ENCODE assay signal across 14 cellular contexts in the genomic region with DNA sequence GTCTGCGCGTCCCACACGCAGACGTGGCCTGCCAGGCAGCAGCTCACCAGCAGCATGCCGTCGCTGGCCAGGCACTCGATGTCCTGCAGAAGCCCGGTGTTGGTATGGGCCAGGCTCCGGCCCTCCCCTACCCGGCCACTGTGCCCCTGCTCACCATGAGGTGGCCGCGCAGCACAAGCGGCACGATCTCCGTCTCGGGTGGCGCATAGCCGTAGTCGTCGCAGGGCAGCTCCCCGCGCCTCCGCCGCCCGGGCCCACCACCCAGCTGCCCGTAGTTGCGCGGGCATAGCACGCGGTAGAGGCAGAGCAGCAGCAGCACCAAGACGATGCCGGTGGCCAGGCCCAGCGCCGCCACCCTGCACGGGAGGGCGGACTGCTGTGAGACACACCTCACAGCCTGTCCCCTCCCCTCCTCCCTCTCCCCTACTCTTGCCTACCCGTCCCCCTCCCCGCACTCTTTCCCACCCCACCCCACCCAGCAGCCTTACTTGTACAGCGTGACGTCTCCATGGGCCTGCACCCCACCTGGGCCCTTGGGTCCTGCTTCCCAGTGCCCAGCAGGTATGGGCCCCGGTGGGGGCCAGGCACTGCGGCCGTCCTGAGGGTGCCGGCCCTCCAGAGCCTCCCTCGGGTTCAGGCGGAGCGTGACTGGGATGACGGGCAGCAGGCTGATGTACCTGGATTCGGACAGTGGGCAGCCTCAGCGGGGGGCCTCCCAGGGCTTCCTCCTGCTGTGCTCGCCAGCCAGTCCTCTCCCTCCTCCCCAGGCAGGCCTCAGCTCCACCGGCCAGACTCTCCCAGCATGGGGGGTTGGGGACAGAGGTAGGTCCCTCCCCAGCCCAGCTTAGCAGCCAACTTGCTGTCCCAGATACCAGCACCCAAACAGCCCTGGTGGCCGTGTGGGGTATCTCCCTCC. TPM values are rescaled to one million over a fixed set of nuclear protein-coding genes. Genes with fewer than 3 reads are reported as not detected.
DNase-seq lines count a peak whose midpoint lies in the region; ATAC-seq and TF ChIP-seq lines count a peak whose summit lies in the region.
"Had no signal": no experiment of that assay in that cellular context is flagged by ENCODE, and none has a peak within 500 bp of the region (broad histone marks: within the 10 kb centered on the region; RNA-seq: fewer than 3 reads in every experiment).

No MANE protein-coding gene starts in this region.

- H3K4me1 Mint-ChIP-seq in activated naive CD8-positive, alpha-beta T cell (ENCODE audit: low read depth) = peaks cover 16% of the 10 kb centered on the region
- peaks cover 17% of the 10 kb centered on the region for H3K4me1 Mint-ChIP-seq in activated naive CD8-positive, alpha-beta T cell treated with anti-CD3 and anti-CD28 coated beads for 36 hours
- H3K4me1 Mint-ChIP-seq in HFFc6 (ENCODE audit: low read depth) (peaks cover 17% of the 10 kb centered on the region), endodermal cell (peaks cover 4% of the 10 kb centered on the region)

- H3K9ac ChIP-seq in endodermal cell (ENCODE audit: extremely low read depth, low read length, poor library complexity, severe bottlenecking) = no peak overlapping the region
- H3K9ac ChIP-seq: parathyroid adenoma had no signal

- H3K9me3 ChIP-seq in endodermal cell (ENCODE audit: control insufficient read depth, low read length) (no peaks in the 10 kb centered on the region), spleen (no peaks in the 10 kb centered on the region)

- TF ChIP-seq CTCF in HFFc6 (IDR thresholded peaks at IDR 0.05) (peak; percentile 47), endodermal cell (conservative IDR thresholded peaks at IDR 0.05) (peak; percentile 59), spleen (IDR thresholded peaks at IDR 0.05 in 8 of 11, conservative IDR thresholded peaks at IDR 0.05 in 3 of 11) (no peak)

- ATAC-seq in GM18867 (IDR thresholded peaks at IDR 0.05; ENCODE audit: unreplicated experiment) = no peak

- no peak for TF ChIP-seq POLR2A in spleen (IDR thresholded peaks at IDR 0.05)

- no peaks in the 10 kb centered on the region for H3K9me3 Mint-ChIP-seq in activated naive CD8-positive, alpha-beta T cell (ENCODE audit: low read depth)
- H3K9me3 Mint-ChIP-seq in activated naive CD8-positive, alpha-beta T cell treated with anti-CD3 and anti-CD28 coated beads for 36 hours = no peaks in the 10 kb centered on the region
- no peaks in the 10 kb centered on the region for H3K9me3 Mint-ChIP-seq in HFFc6
- H3K9me3 Mint-ChIP-seq in endodermal cell = peaks cover 5% of the 10 kb centered on the region

- no peak for DNase-seq in activated naive CD8-positive, alpha-beta T cell treated with anti-CD3 and anti-CD28 coated beads for 36 hours
- no peak for DNase-seq in HFFc6
- DNase-seq in endodermal cell = peak; percentile 72
- peak; percentile 74 for DNase-seq in spleen
- no peak for DNase-seq in NOMO-1 treated with dmso at 0.1 percent for 144 hours (lab: John Stamatoyannopoulos, UW; ENCODE audit: unreplicated experiment)
- no peak for DNase-seq in NCI-H748 (lab: John Stamatoyannopoulos, UW; ENCODE audit: unreplicated experiment)
- DNase-seq: GDM1; OCI-M1; stimulated activated CD4-positive, alpha-beta T cell treated with anti-CD3 and anti-CD28 coated beads, Interleukin-2, amount 100 ng/mL, for 24 hours; stimulated activated naive CD4-positive, alpha-beta T cell had no signal

- no peak overlapping the region for H3K4me3 Mint-ChIP-seq in activated naive CD8-positive, alpha-beta T cell
- no peak overlapping the region for H3K4me3 Mint-ChIP-seq in activated naive CD8-positive, alpha-beta T cell treated with anti-CD3 and anti-CD28 coated beads for 36 hours
- H3K4me3 Mint-ChIP-seq in HFFc6 (no peak overlapping the region; the same call in 1 of the 2 replicates), endodermal cell (no peak overlapping the region)

- H3K4me1 ChIP-seq in endodermal cell (ENCODE audit: control insufficient read depth, insufficient read depth, low read length) (no peaks in the 10 kb centered on the region), spleen (peaks cover 12 to 52% (median 23%) of the 10 kb centered on the region in 6 donors)

- peak overlapping the region; percentile 10 for H3K27ac Mint-ChIP-seq in activated naive CD8-positive, alpha-beta T cell
- no peak overlapping the region for H3K27ac Mint-ChIP-seq in activated naive CD8-positive, alpha-beta T cell treated with anti-CD3 and anti-CD28 coated beads for 36 hours
- H3K27ac Mint-ChIP-seq in HFFc6 (no peak overlapping the region), endodermal cell (no peak overlapping the region)

- H3K27ac ChIP-seq in endodermal cell (ENCODE audit: low read depth, low read length) (no peak overlapping the region), spleen (peak overlapping the region in 2 of 8 donors; percentile 17 to 18)
- H3K27ac ChIP-seq: HL-60, parathyroid adenoma had no signal

- WGBS in endodermal cell (ENCODE audit: insufficient coverage in 1 of 2, insufficient read length in 1 of 2), 2 experiments = 95 to 96% methylated on average over 32 to 53 of the region's 53 CpGs
- WGBS in spleen, 5 donors = 92 to 95% (median 93%) methylated on average over 41 to 53 of the region's 53 CpGs

- H3K36me3 ChIP-seq in endodermal cell (ENCODE audit: control insufficient read depth, insufficient read depth, low read length) (peaks cover 46% of the 10 kb centered on the region), spleen (peaks cover 0 to 95% (median 65%) of the 10 kb centered on the region in 6 donors)

- no peak overlapping the region for H3K4me3 ChIP-seq in endodermal cell (ENCODE audit: low read length)
- H3K4me3 ChIP-seq in spleen = no peak overlapping the region

- H3K36me3 Mint-ChIP-seq in activated naive CD8-positive, alpha-beta T cell = no peaks in the 10 kb centered on the region
- peaks cover 9% of the 10 kb centered on the region for H3K36me3 Mint-ChIP-seq in activated naive CD8-positive, alpha-beta T cell treated with anti-CD3 and anti-CD28 coated beads for 36 hours
- H3K36me3 Mint-ChIP-seq in HFFc6 (ENCODE audit: low read depth) (peaks cover 11% of the 10 kb centered on the region), endodermal cell (ENCODE audit: low read depth) (peaks cover 47% of the 10 kb centered on the region)

- no peaks in the 10 kb centered on the region for H3K27me3 Mint-ChIP-seq in activated naive CD8-positive, alpha-beta T cell
- H3K27me3 Mint-ChIP-seq in activated naive CD8-positive, alpha-beta T cell treated with anti-CD3 and anti-CD28 coated beads for 36 hours = no peaks in the 10 kb centered on the region
- peaks cover 18% of the 10 kb centered on the region for H3K27me3 Mint-ChIP-seq in HFFc6 (ENCODE audit: insufficient read depth)
- no peaks in the 10 kb centered on the region for H3K27me3 Mint-ChIP-seq in endodermal cell (ENCODE audit: insufficient read depth)

- intact Hi-C loops in spleen (cut with DNase I; ENCODE audit: low total_unique reads) = no loop called here

- H3K27me3 ChIP-seq in endodermal cell (ENCODE audit: control insufficient read depth, insufficient read depth, low read length, poor library complexity, severe bottlenecking) (no peaks in the 10 kb centered on the region), spleen (replicated peaks in 1 of 7) (no peaks in the 10 kb centered on the region)

RNA-seq across cellular contexts. Expression of gene PTPN23, which starts 37.6 kb away (rescaled TPM):
- total RNA-seq in activated naive CD8-positive, alpha-beta T cell treated with anti-CD3 and anti-CD28 coated beads for 36 hours = 10 to 100 TPM; 25.9 to 30.3 TPM
- 10 to 100 TPM; 43.1 to 50.0 (median 48.6) TPM for total RNA-seq in HFFc6 (2021; fragmentation: NEBNext Ultra II Directional; extraction: Animal tissue kit (Norgen Biotek cat#: 25700))
- total RNA-seq in endodermal cell (10 to 100 TPM; 44.2 to 54.1 TPM), spleen (100 to 1,000 TPM in 1 of 7 donors, 10 to 100 TPM in 6; 27.8 to 195 (median 49.8) TPM)
- polyA plus RNA-seq in endodermal cell (2013, experiment 1 of 2) = 40.5 TPM
- polyA plus RNA-seq in endodermal cell (2013, experiment 2 of 2) = 32.4 TPM
- 10 to 100 TPM in 1 of 3 donors, 1 to 10 TPM in 2; 5.0 to 19.1 (median 8.0) TPM for polyA plus RNA-seq in spleen

RNA-seq across cellular contexts. Expression of gene SCAP, which starts 57.3 kb away (rescaled TPM):
- 10 to 100 TPM; 58.3 to 58.4 TPM for total RNA-seq in activated naive CD8-positive, alpha-beta T cell treated with anti-CD3 and anti-CD28 coated beads for 36 hours
- 10 to 100 TPM; 48.3 to 63.3 (median 54.9) TPM for total RNA-seq in HFFc6 (2021; fragmentation: NEBNext Ultra II Directional; extraction: Animal tissue kit (Norgen Biotek cat#: 25700))
- total RNA-seq in endodermal cell (100 to 1,000 TPM; 103 to 105 TPM), spleen (100 to 1,000 TPM in 3 of 7 donors, 10 to 100 TPM in 4; 70.9 to 116 (median 97.8) TPM)
- 75.2 TPM for polyA plus RNA-seq in endodermal cell (2013, experiment 1 of 2)
- 61.0 TPM for polyA plus RNA-seq in endodermal cell (2013, experiment 2 of 2)
- polyA plus RNA-seq in spleen = 10 to 100 TPM; 17.8 to 45.1 (median 29.4) TPM

Comparison
In these comparisons a context has a peak if more than half of its experiments do, and no peak if none do; other contexts are left out.
1. DNase-seq: peak in endodermal cell (single experiment) and spleen (single experiment); none in activated naive CD8-positive, alpha-beta T cell treated with anti-CD3 and anti-CD28 coated beads for 36 hours (single experiment), HFFc6 (single experiment), NOMO-1 treated with dmso at 0.1 percent for 144 hours (single experiment) and NCI-H748 (single experiment).
2. CTCF ChIP-seq: peak in HFFc6 (single experiment) and endodermal cell (single experiment); none in spleen (0 of 11).